ENCODE assay signal across 25 cellular contexts in genomic region chr18:37408676-37409305, GRCh38.
"Had no signal": no experiment of that assay in that cellular context is flagged by ENCODE, and none has a peak within 500 bp of the region (broad histone marks: within the 10 kb centered on the region; RNA-seq: fewer than 3 reads in every experiment).

No MANE protein-coding gene starts in this region.

- H3K27me3 ChIP-seq: ascending aorta, brain microvascular endothelial cell, esophagus muscularis mucosa, foreskin keratinocyte, left lung, neutrophil, ovary, right atrium auricular region, testis, uterus had no signal

- H3K9me3 ChIP-seq: ascending aorta, esophagus muscularis mucosa, left lung, lower lobe of right lung, neutrophil, ovary, right atrium auricular region, testis, uterus had no signal

- H3K4me1 ChIP-seq: ascending aorta, foreskin keratinocyte, left lung, lower lobe of right lung, testis, uterus had no signal

- DNase-seq: activated CD4-positive, alpha-beta memory T cell treated with anti-CD3 and anti-CD28 coated beads, Interleukin-2, amount 10 ng/mL, durations not matched to agents 7 days and 5 days; activated CD4-positive, alpha-beta T cell treated with anti-CD3 and anti-CD28 coated beads for 1 hour; activated CD4-positive, alpha-beta T cell treated with anti-CD3 and anti-CD28 coated beads, Interleukin-2, amount 10 ng/mL, durations not matched to agents 7 days and 5 days; activated CD8-positive, alpha-beta memory T cell treated with anti-CD3 and anti-CD28 coated beads, Interleukin-2, amount 50 U/mL, for 48 hours; activated gamma-delta T cell; activated naive CD4-positive, alpha-beta T cell treated with anti-CD3 and anti-CD28 coated beads, Interleukin-2, amount 10 ng/mL, durations not matched to agents 7 days and 5 days; activated naive CD8-positive, alpha-beta T cell treated with anti-CD3 and anti-CD28 coated beads, Interleukin-2, amount 10 ng/mL, durations not matched to agents 7 days and 5 days; activated T-cell treated with anti-CD3 and anti-CD28 coated beads, Interleukin-2, amount 50 U/mL, for 24 hours; brain microvascular endothelial cell; endodermal cell; foreskin keratinocyte; left lung; lower lobe of right lung; mesendoderm; natural killer cell; ovary; stimulated activated naive CD8-positive, alpha-beta T cell treated with anti-CD3 and anti-CD28 coated beads, Interleukin-15, Interleukin-2, amounts not matched to agents 100 U/mL and 50 U/mL, for 24 hours; T-helper 2 cell; testis; trophoblast cell; uterus had no signal

- H3K36me3 ChIP-seq: ascending aorta, brain microvascular endothelial cell, esophagus muscularis mucosa, left lung, lower lobe of right lung, neutrophil, ovary, right atrium auricular region, uterus had no signal

- H3K27ac ChIP-seq: ascending aorta, brain microvascular endothelial cell, esophagus muscularis mucosa, foreskin keratinocyte, left lung, lower lobe of right lung, neutrophil, ovary, right atrium auricular region, testis, uterus had no signal

- H3K4me3 ChIP-seq: ascending aorta, esophagus muscularis mucosa, left lung, lower lobe of right lung, ovary, right atrium auricular region, testis, uterus had no signal
